ENCODE assay signal across 24 cellular contexts in genomic region chr11:124646148-124646547, GRCh38. TPM values are rescaled to one million over a fixed set of nuclear protein-coding genes. Genes with fewer than 3 reads are reported as not detected.
DNase-seq lines count a peak whose midpoint lies in the region; ATAC-seq and TF ChIP-seq lines count a peak whose summit lies in the region.
"Had no signal": no experiment of that assay in that cellular context is flagged by ENCODE, and none has a peak within 500 bp of the region (broad histone marks: within the 10 kb centered on the region; RNA-seq: fewer than 3 reads in every experiment).

No MANE protein-coding gene starts in this region.

- H3K4me3 ChIP-seq in NB4 (ENCODE audit: low read depth, low read length): no peak overlapping the region
- H3K4me3 ChIP-seq: ascending aorta, right lobe of liver, SJSA1, testis had no signal

- ATAC-seq in GM18909 (IDR thresholded peaks at IDR 0.05; ENCODE audit: poor library complexity, unreplicated experiment) (peak; percentile 66), HG03103 (IDR thresholded peaks at IDR 0.05; ENCODE audit: low read depth, unreplicated experiment) (peak; percentile 58), memory B cell (ENCODE audit: low read depth) (peak; percentile 88)
- ATAC-seq in activated T-cell treated with anti-CD3 and anti-CD28 coated beads, Interleukin-2, amount 50 U/mL, for 4 hours: no peak
- ATAC-seq: right lobe of liver had no signal

- H3K9me3 Mint-ChIP-seq in memory B cell: no peaks in the 10 kb centered on the region
- H3K9me3 Mint-ChIP-seq in activated T-cell treated with anti-CD3 and anti-CD28 coated beads, Interleukin-2, amount 50 U/mL, for 4 hours: no peaks in the 10 kb centered on the region
- H3K9me3 Mint-ChIP-seq: activated naive CD4-positive, alpha-beta T cell treated with anti-CD3 and anti-CD28 coated beads, Interleukin-2, amount 50 U/mL, for 24 hours; central memory CD8-positive, alpha-beta T cell had no signal

- DNase-seq in NB4 (ENCODE audit: low read depth): peak; percentile 31
- DNase-seq in memory B cell (ENCODE audit: low spot score in 2 of 2): no peak
- DNase-seq in NCI-H774 (lab: John Stamatoyannopoulos, UW): no peak
- DNase-seq in DMS53 treated with DMSO at 0.1 percent for 48 hours (lab: John Stamatoyannopoulos, UW; ENCODE audit: unreplicated experiment): no peak
- DNase-seq in activated T-cell treated with anti-CD3 and anti-CD28 coated beads, Interleukin-2, amount 50 U/mL, for 4 hours: no peak
- DNase-seq: DMS79 treated with DMSO at 0.1 percent for 48 hours; NCI-H1092; NCI-H2081; NCI-H510A; right lobe of liver; stimulated activated CD4-positive, alpha-beta T cell treated with anti-CD3 and anti-CD28 coated beads, Interleukin-15, amount 100 ng/mL, for 24 hours; T-helper 2 cell; testis had no signal

- TF ChIP-seq POLR2A in NB4 (IDR thresholded peaks at IDR 0.05; ENCODE audit: extremely low read depth, insufficient read length): no peak

- no peak overlapping the region for H3K27ac Mint-ChIP-seq in memory B cell

- no peaks in the 10 kb centered on the region for H3K27me3 Mint-ChIP-seq in memory B cell
- H3K27me3 Mint-ChIP-seq in activated T-cell treated with anti-CD3 and anti-CD28 coated beads, Interleukin-2, amount 50 U/mL, for 4 hours (ENCODE audit: low read depth): no peaks in the 10 kb centered on the region
- H3K27me3 Mint-ChIP-seq: activated naive CD4-positive, alpha-beta T cell treated with anti-CD3 and anti-CD28 coated beads, Interleukin-2, amount 50 U/mL, for 24 hours; central memory CD8-positive, alpha-beta T cell had no signal

- H3K4me1 Mint-ChIP-seq in memory B cell: peaks cover 10% of the 10 kb centered on the region
- H3K4me1 Mint-ChIP-seq in activated T-cell treated with anti-CD3 and anti-CD28 coated beads, Interleukin-2, amount 50 U/mL, for 4 hours (ENCODE audit: low read depth): peaks cover 3% of the 10 kb centered on the region
- H3K4me1 Mint-ChIP-seq: activated naive CD4-positive, alpha-beta T cell treated with anti-CD3 and anti-CD28 coated beads, Interleukin-2, amount 50 U/mL, for 24 hours; central memory CD8-positive, alpha-beta T cell had no signal

- H3K4me3 Mint-ChIP-seq in memory B cell: no peak overlapping the region
- no peak overlapping the region for H3K4me3 Mint-ChIP-seq in activated T-cell treated with anti-CD3 and anti-CD28 coated beads, Interleukin-2, amount 50 U/mL, for 4 hours
- H3K4me3 Mint-ChIP-seq: activated naive CD4-positive, alpha-beta T cell treated with anti-CD3 and anti-CD28 coated beads, Interleukin-2, amount 50 U/mL, for 24 hours; central memory CD8-positive, alpha-beta T cell had no signal

- peaks cover 2% of the 10 kb centered on the region for H3K36me3 Mint-ChIP-seq in memory B cell
- H3K36me3 Mint-ChIP-seq in activated T-cell treated with anti-CD3 and anti-CD28 coated beads, Interleukin-2, amount 50 U/mL, for 4 hours (ENCODE audit: insufficient read depth): peaks cover 5% of the 10 kb centered on the region
- H3K36me3 Mint-ChIP-seq: activated naive CD4-positive, alpha-beta T cell treated with anti-CD3 and anti-CD28 coated beads, Interleukin-2, amount 50 U/mL, for 24 hours had no signal

- no peak for TF ChIP-seq CTCF in NB4 (IDR thresholded peaks at IDR 0.05; ENCODE audit: low read depth, low read length)

RNA-seq across cellular contexts. Expression of gene TBRG1, which starts 23.5 kb away (rescaled TPM):
- 10 to 100 TPM; 42.4 to 55.0 (median 44.9) TPM for total RNA-seq in activated T-cell treated with anti-CD3 and anti-CD28 coated beads, Interleukin-2, amount 50 U/mL, for 4 hours

RNA-seq across cellular contexts. Expression of gene SIAE, which starts 27.4 kb away (rescaled TPM):
- 1 to 10 TPM; 1.2 to 1.5 (median 1.3) TPM for total RNA-seq in activated T-cell treated with anti-CD3 and anti-CD28 coated beads, Interleukin-2, amount 50 U/mL, for 4 hours

RNA-seq across cellular contexts. Expression of gene SPA17, which starts 27.6 kb away (rescaled TPM):
- total RNA-seq in activated T-cell treated with anti-CD3 and anti-CD28 coated beads, Interleukin-2, amount 50 U/mL, for 4 hours: 1 to 10 TPM in 1 of 3 donors, under 1 TPM in 2; 0.58 to 1.5 (median 0.76) TPM
- total RNA-seq: ascending aorta had no signal

RNA-seq across cellular contexts. Expression of gene PANX3, which starts 34.9 kb away (rescaled TPM):
- not detected for total RNA-seq in activated T-cell treated with anti-CD3 and anti-CD28 coated beads, Interleukin-2, amount 50 U/mL, for 4 hours
- total RNA-seq: ascending aorta, epithelial cell of proximal tubule, frontal cortex, kidney epithelial cell, lung microvascular endothelial cell, osteoblast, right lobe of liver, SJSA1 had no signal

Comparison
In these comparisons a context has a peak if more than half of its experiments do, and no peak if none do; other contexts are left out.
1. ATAC-seq: peak in GM18909 (single experiment), HG03103 (single experiment) and memory B cell (single experiment); none in activated T-cell treated with anti-CD3 and anti-CD28 coated beads, Interleukin-2, amount 50 U/mL, for 4 hours (0 of 2).